In genomic region chr6:26362093-26362835, GRCh38 we compare ENCODE assay signal across 24 cellular contexts. TPM values are rescaled to one million over a fixed set of nuclear protein-coding genes. Genes with fewer than 3 reads are reported as not detected.
DNase-seq lines count a peak whose midpoint lies in the region; ATAC-seq and TF ChIP-seq lines count a peak whose summit lies in the region.
"Had no signal": no experiment of that assay in that cellular context is flagged by ENCODE, and none has a peak within 500 bp of the region (broad histone marks: within the 10 kb centered on the region; RNA-seq: fewer than 3 reads in every experiment).

No MANE protein-coding gene starts in this region.

- no peaks in the 10 kb centered on the region for H3K27me3 ChIP-seq in uterus
- H3K27me3 ChIP-seq: esophagus muscularis mucosa, upper lobe of left lung had no signal

- no peaks in the 10 kb centered on the region for H3K9me3 Mint-ChIP-seq in activated naive CD4-positive, alpha-beta T cell treated with anti-CD3 and anti-CD28 coated beads, Interleukin-2, amount 50 U/mL, for 24 hours
- no peaks in the 10 kb centered on the region for H3K9me3 Mint-ChIP-seq in activated CD8-positive, alpha-beta T cell treated with anti-CD3 and anti-CD28 coated beads for 36 hours
- H3K9me3 Mint-ChIP-seq in neural crest cell, result no peaks in the 10 kb centered on the region
- H3K9me3 Mint-ChIP-seq: activated naive CD8-positive, alpha-beta T cell treated with anti-CD3 and anti-CD28 coated beads, Interleukin-2, amount 10 ng/mL, durations not matched to agents 7 days and 5 days; activated T-cell treated with anti-CD3 and anti-CD28 coated beads, Interleukin-2, amount 50 U/mL, for 4 hours; HFFc6 had no signal

- H3K36me3 Mint-ChIP-seq in activated naive CD4-positive, alpha-beta T cell treated with anti-CD3 and anti-CD28 coated beads, Interleukin-2, amount 50 U/mL, for 24 hours, result no peaks in the 10 kb centered on the region
- peaks cover 1% of the 10 kb centered on the region for H3K36me3 Mint-ChIP-seq in activated CD8-positive, alpha-beta T cell treated with anti-CD3 and anti-CD28 coated beads for 36 hours (ENCODE audit: low read depth)
- H3K36me3 Mint-ChIP-seq in neural crest cell (ENCODE audit: low read depth), result no peaks in the 10 kb centered on the region

- peak overlapping the region; percentile 96 for H3K27ac Mint-ChIP-seq in activated naive CD4-positive, alpha-beta T cell treated with anti-CD3 and anti-CD28 coated beads, Interleukin-2, amount 50 U/mL, for 24 hours
- peak overlapping the region; percentile 89 for H3K27ac Mint-ChIP-seq in activated CD8-positive, alpha-beta T cell treated with anti-CD3 and anti-CD28 coated beads for 36 hours
- H3K27ac Mint-ChIP-seq in neural crest cell (ENCODE audit: unreplicated experiment), result no peak overlapping the region
- H3K27ac Mint-ChIP-seq: progenitor cell of endocrine pancreas had no signal

- no peak for DNase-seq in activated naive CD4-positive, alpha-beta T cell treated with Interleukin-2 at 50 U/mL for 16 hours
- no peak for DNase-seq in activated CD8-positive, alpha-beta T cell treated with anti-CD3 and anti-CD28 coated beads for 36 hours
- DNase-seq in neural crest cell (ENCODE audit: low read depth, low spot score) (no peak), uterus (no peak)
- DNase-seq: activated CD8-positive, alpha-beta memory T cell treated with anti-CD3 and anti-CD28 coated beads for 24 hours; activated naive CD8-positive, alpha-beta T cell treated with anti-CD3 and anti-CD28 coated beads, Interleukin-2, amount 10 ng/mL, durations not matched to agents 7 days and 5 days; activated T-cell treated with anti-CD3 and anti-CD28 coated beads, Interleukin-2, amount 50 U/mL, for 4 hours; C1 segment of cervical spinal cord; DMS 273 treated with DMSO at 0.1 percent for 48 hours; HFFc6; hippocampal formation; Kasumi-1; left ventricle myocardium superior; midbrain; NCI-H1092; NCI-H2029; NCI-H2227 treated with DMSO at 0.1 percent for 48 hours; upper lobe of left lung had no signal

- TF ChIP-seq CTCF in activated CD8-positive, alpha-beta T cell treated with anti-CD3 and anti-CD28 coated beads for 36 hours (IDR thresholded peaks at IDR 0.05), result no peak
- TF ChIP-seq CTCF in neural crest cell (conservative IDR thresholded peaks at IDR 0.05), result no peak
- no peak for TF ChIP-seq CTCF in uterus (IDR thresholded peaks at IDR 0.05)

- intact Hi-C loops in activated CD8-positive, alpha-beta T cell treated with anti-CD3 and anti-CD28 coated beads for 36 hours (cut with micrococcal nuclease), result no loop called here
- intact Hi-C loops in uterus (cut with DNase I; ENCODE audit: low total_unique reads), result no loop called here

- no peaks in the 10 kb centered on the region for H3K27me3 Mint-ChIP-seq in activated naive CD4-positive, alpha-beta T cell treated with anti-CD3 and anti-CD28 coated beads, Interleukin-2, amount 50 U/mL, for 24 hours
- no peaks in the 10 kb centered on the region for H3K27me3 Mint-ChIP-seq in activated CD8-positive, alpha-beta T cell treated with anti-CD3 and anti-CD28 coated beads for 36 hours
- no peaks in the 10 kb centered on the region for H3K27me3 Mint-ChIP-seq in neural crest cell (ENCODE audit: low read depth)
- H3K27me3 Mint-ChIP-seq: activated naive CD8-positive, alpha-beta T cell treated with anti-CD3 and anti-CD28 coated beads, Interleukin-2, amount 10 ng/mL, durations not matched to agents 7 days and 5 days; progenitor cell of endocrine pancreas had no signal

- CTCF ChIA-PET in activated CD8-positive, alpha-beta T cell treated with anti-CD3 and anti-CD28 coated beads for 36 hours (lab: Charles Lee), result interaction anchor here (0.6 to 1.5 kb wide), 5 partner anchors 21 to 233 kb away, joined by 3 to 7 read pairs (median 4); a partner anchor contains a TSS

- H3K27ac ChIP-seq in uterus, result no peak overlapping the region
- H3K27ac ChIP-seq: esophagus muscularis mucosa, upper lobe of left lung had no signal

- no peaks in the 10 kb centered on the region for H3K36me3 ChIP-seq in uterus
- H3K36me3 ChIP-seq: esophagus muscularis mucosa, upper lobe of left lung had no signal

- no peak overlapping the region for H3K4me3 Mint-ChIP-seq in activated naive CD4-positive, alpha-beta T cell treated with anti-CD3 and anti-CD28 coated beads, Interleukin-2, amount 50 U/mL, for 24 hours
- H3K4me3 Mint-ChIP-seq in activated CD8-positive, alpha-beta T cell treated with anti-CD3 and anti-CD28 coated beads for 36 hours, result no peak overlapping the region
- H3K4me3 Mint-ChIP-seq in neural crest cell, result peak overlapping the region; percentile 41
- H3K4me3 Mint-ChIP-seq: activated naive CD8-positive, alpha-beta T cell treated with anti-CD3 and anti-CD28 coated beads, Interleukin-2, amount 10 ng/mL, durations not matched to agents 7 days and 5 days; activated T-cell treated with anti-CD3 and anti-CD28 coated beads, Interleukin-2, amount 50 U/mL, for 4 hours; HFFc6 had no signal

- POLR2A ChIA-PET in activated CD8-positive, alpha-beta T cell treated with anti-CD3 and anti-CD28 coated beads for 36 hours (lab: Charles Lee), result interaction anchor here (1.2 kb wide), 1 partner anchor 10 kb away, joined by 3 read pairs; no protein-coding TSS in a partner anchor

- ATAC-seq in activated CD8-positive, alpha-beta T cell treated with anti-CD3 and anti-CD28 coated beads for 36 hours, result no peak
- ATAC-seq in HG02759 (IDR thresholded peaks at IDR 0.05; ENCODE audit: unreplicated experiment), result no peak
- ATAC-seq: activated CD4-positive, CD25-positive, alpha-beta regulatory T cell treated with anti-CD3 and anti-CD28 coated beads, Interleukin-2, amount 50 U/mL, for 24 hours; activated T-cell treated with anti-CD3 and anti-CD28 coated beads, Interleukin-2, amount 50 U/mL, for 4 hours; left ventricle myocardium superior; SK-N-SH treated with all-trans-retinoic acid at 6 μM for 48 hours had no signal

- H3K9me3 ChIP-seq in uterus, result no peaks in the 10 kb centered on the region
- H3K9me3 ChIP-seq: esophagus muscularis mucosa, upper lobe of left lung had no signal

- no peak for TF ChIP-seq POLR2A in uterus (IDR thresholded peaks at IDR 0.05)

- peaks cover 40% of the 10 kb centered on the region for H3K4me1 Mint-ChIP-seq in activated naive CD4-positive, alpha-beta T cell treated with anti-CD3 and anti-CD28 coated beads, Interleukin-2, amount 50 U/mL, for 24 hours
- H3K4me1 Mint-ChIP-seq in activated CD8-positive, alpha-beta T cell treated with anti-CD3 and anti-CD28 coated beads for 36 hours (ENCODE audit: low read depth), result peaks cover 46% of the 10 kb centered on the region
- H3K4me1 Mint-ChIP-seq in neural crest cell, result peaks cover 3% of the 10 kb centered on the region

- peaks cover 0 to 4% of the 10 kb centered on the region in 2 donors for H3K4me1 ChIP-seq in uterus

- H3K4me3 ChIP-seq in uterus, result no peak overlapping the region
- H3K4me3 ChIP-seq: esophagus muscularis mucosa, upper lobe of left lung had no signal

RNA-seq across cellular contexts. Expression of gene BTN3A2, which starts 2.7 kb away (rescaled TPM):
- total RNA-seq in activated CD8-positive, alpha-beta T cell treated with anti-CD3 and anti-CD28 coated beads for 36 hours, result 10 to 100 TPM; 58.4 to 63.5 TPM
- total RNA-seq in neural crest cell, result 9.6 and 12.5 TPM in 2 replicates
- 10 to 100 TPM in 3 of 4 donors, 1 to 10 TPM in 1; 8.7 to 70.6 (median 26.4) TPM for total RNA-seq in uterus

RNA-seq across cellular contexts. Expression of gene BTN2A2, which starts 20.6 kb away (rescaled TPM):
- 10 to 100 TPM; 12.8 to 16.1 TPM for total RNA-seq in activated CD8-positive, alpha-beta T cell treated with anti-CD3 and anti-CD28 coated beads for 36 hours
- total RNA-seq in neural crest cell (24.5 and 25.0 TPM in 2 replicates), uterus (10 to 100 TPM in 2 of 4 donors, 1 to 10 TPM in 2; 6.5 to 24.3 (median 14.6) TPM)

RNA-seq across cellular contexts. Expression of gene BTN3A1, which starts 39.8 kb away (rescaled TPM):
- total RNA-seq in activated CD8-positive, alpha-beta T cell treated with anti-CD3 and anti-CD28 coated beads for 36 hours, result 10 to 100 TPM; 32.7 to 34.0 TPM
- 12.7 and 13.8 TPM in 2 replicates for total RNA-seq in neural crest cell
- total RNA-seq in uterus, result 10 to 100 TPM in 3 of 4 donors, 1 to 10 TPM in 1; 9.1 to 64.2 (median 20.8) TPM
